ENCODE assay signal across 8 cellular contexts in genomic region chr1:243343970-243344749, GRCh38.
DNase-seq lines count a peak whose midpoint lies in the region; ATAC-seq and TF ChIP-seq lines count a peak whose summit lies in the region.

No MANE protein-coding gene starts in this region.

- intact Hi-C loops in Caco-2 (cut with micrococcal nuclease; ENCODE audit: unreplicated experiment), result loop anchor here (1.0 to 2.0 kb wide), 4 partner anchors 65 to 929 kb away; no protein-coding TSS in a partner anchor

- H3K36me3 ChIP-seq in Caco-2 (ENCODE audit: control insufficient read depth, insufficient read depth, low read length), result no peaks in the 10 kb centered on the region
- H3K36me3 ChIP-seq in parathyroid adenoma (ENCODE audit: control insufficient read depth, insufficient read depth, low read length), result no peaks in the 10 kb centered on the region

- H3K4me3 ChIP-seq in Caco-2 (ENCODE audit: low read depth, low read length) (no peak overlapping the region), parathyroid adenoma (ENCODE audit: low read depth, low read length) (no peak overlapping the region)

- CTCF ChIA-PET in Caco-2 (lab: Charles Lee), result interaction anchor here (1.0 to 1.4 kb wide), 2 partner anchors 65 to 406 kb away, joined by 3 to 18 read pairs; no protein-coding TSS in a partner anchor

- no peaks in the 10 kb centered on the region for H3K9me3 Mint-ChIP-seq in Caco-2 (ENCODE audit: unreplicated experiment)

- H3K79me2 ChIP-seq in parathyroid adenoma, result no peaks in the 10 kb centered on the region

- H3K36me3 Mint-ChIP-seq in Caco-2 (ENCODE audit: insufficient read depth, unreplicated experiment), result no peaks in the 10 kb centered on the region

- no peak overlapping the region for H3K4me3 Mint-ChIP-seq in Caco-2 (ENCODE audit: unreplicated experiment)

- peaks cover 12% of the 10 kb centered on the region for H3K4me1 Mint-ChIP-seq in Caco-2 (ENCODE audit: low read depth, unreplicated experiment)

- BruUV-seq in Caco-2 (replicated peaks; lab: Mats Ljungman, UMichigan), result no TSS peak

- TF ChIP-seq CTCF in Caco-2 (IDR thresholded peaks at IDR 0.05; ENCODE audit: insufficient read depth in 1 of 2, low read depth in 1 of 2, low read length in 1 of 2, severe bottlenecking in 1 of 2, unreplicated experiment in 1 of 2), result peak; percentile 68 to 71
- peak; percentile 62 for TF ChIP-seq CTCF in parathyroid adenoma (IDR thresholded peaks at IDR 0.05)

- ATAC-seq in GM21619 (IDR thresholded peaks at IDR 0.05; ENCODE audit: unreplicated experiment) (peak; percentile 57), HG02763 (IDR thresholded peaks at IDR 0.05; ENCODE audit: unreplicated experiment) (no peak)

- H3K9me3 ChIP-seq in Caco-2, result no peaks in the 10 kb centered on the region
- H3K9me3 ChIP-seq in parathyroid adenoma (ENCODE audit: control insufficient read depth, low read length), result no peaks in the 10 kb centered on the region

- POLR2A ChIA-PET in Caco-2 (lab: Charles Lee), result no interaction called here

- H3K4me1 ChIP-seq in Caco-2, result no peaks in the 10 kb centered on the region
- H3K4me1 ChIP-seq in parathyroid adenoma, result no peaks in the 10 kb centered on the region

- H3K27ac Mint-ChIP-seq in Caco-2 (ENCODE audit: unreplicated experiment), result no peak overlapping the region

- H3K27me3 Mint-ChIP-seq in Caco-2 (ENCODE audit: insufficient read depth, unreplicated experiment), result no peaks in the 10 kb centered on the region

- H3K27ac ChIP-seq in parathyroid adenoma, result no peak overlapping the region

- H3K27me3 ChIP-seq in Caco-2 (replicated peaks; ENCODE audit: control insufficient read depth, insufficient read depth, low read length), result no peaks in the 10 kb centered on the region
- H3K27me3 ChIP-seq in parathyroid adenoma (ENCODE audit: control insufficient read depth, insufficient read depth, low read length), result no peaks in the 10 kb centered on the region

- no peak overlapping the region for H3K9ac ChIP-seq in parathyroid adenoma

- DNase-seq in Caco-2 (peak in 1 of 2 experiments; percentile 45), NCI-H1048 (lab: John Stamatoyannopoulos, UW) (peak; percentile 44), SHP77 (lab: John Stamatoyannopoulos, UW) (peak; percentile 70 to 75), fibroblast of gingiva (ENCODE audit: low read depth) (peak; percentile 19), T1000 (lab: John Stamatoyannopoulos, UW) (no peak)

- no peak overlapping the region for H2AFZ ChIP-seq in parathyroid adenoma

- no peak overlapping the region for H3K4me2 ChIP-seq in parathyroid adenoma (ENCODE audit: low read length)
